8 cellular contexts compared by ENCODE assay signal in the genomic region with DNA sequence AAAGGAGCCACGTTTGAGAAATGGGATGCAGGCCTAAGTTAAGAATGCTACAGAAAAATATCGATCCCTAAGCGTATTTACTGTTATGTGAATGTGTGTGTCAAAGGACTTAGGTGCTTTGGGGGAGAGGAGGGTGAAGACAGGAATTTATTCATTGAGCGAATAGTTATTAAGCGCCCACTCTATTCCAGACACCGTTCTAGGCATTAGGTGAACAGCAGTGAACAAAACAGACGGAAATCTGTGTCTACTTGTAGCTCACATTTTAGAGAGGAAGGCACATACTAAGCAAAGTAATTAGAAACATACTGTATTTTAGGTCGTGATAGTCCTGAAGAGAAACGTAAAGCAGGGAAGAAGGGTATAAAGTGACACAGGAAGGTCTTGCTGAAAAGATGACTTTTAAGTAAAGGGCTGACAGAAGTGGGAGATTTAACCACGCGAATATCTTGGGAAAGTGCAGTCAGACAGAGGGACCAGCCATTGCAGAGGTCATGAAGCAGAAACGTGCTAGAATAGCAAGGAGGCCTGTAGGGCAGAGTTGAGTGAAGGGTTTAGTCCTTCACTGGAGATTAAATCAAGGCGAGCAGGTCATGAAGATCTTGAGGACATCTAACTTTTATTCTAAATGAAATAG. TPM values are rescaled to one million over a fixed set of nuclear protein-coding genes. Genes with fewer than 3 reads are reported as not detected.
A peak's percentile ranks its signal among the peaks of the same experiment; 100 is the strongest.
DNase-seq lines count a peak whose midpoint lies in the region; ATAC-seq and TF ChIP-seq lines count a peak whose summit lies in the region.

No MANE protein-coding gene starts in this region.

- H3K4me3 ChIP-seq in gastroesophageal sphincter = peak overlapping the region; percentile 86 to 94

- no peak for TF ChIP-seq CTCF in 22Rv1 (IDR thresholded peaks at IDR 0.05)
- TF ChIP-seq CTCF in gastroesophageal sphincter (IDR thresholded peaks at IDR 0.05) = no peak

- ATAC-seq in GM21526 (IDR thresholded peaks at IDR 0.05; ENCODE audit: low FRiP score, unreplicated experiment) (peak; percentile 3), gastroesophageal sphincter (no peak)

- H3K27ac ChIP-seq in 22Rv1 = peak overlapping the region; percentile 93
- H3K27ac ChIP-seq in gastroesophageal sphincter = peak overlapping the region; percentile 93 to 95 (median 95)
- H3K27ac ChIP-seq in substantia nigra (ENCODE audit: low read depth, low read length, poor library complexity, severe bottlenecking) = peak overlapping the region; percentile 91

- no peak for TF ChIP-seq POLR2A in gastroesophageal sphincter (IDR thresholded peaks at IDR 0.05)

- H3K9me3 Mint-ChIP-seq in activated CD4-positive, alpha-beta memory T cell treated with anti-CD3 and anti-CD28 coated beads for 36 hours = peaks cover 4% of the 10 kb centered on the region

- H3K4me1 ChIP-seq in gastroesophageal sphincter = peaks cover 7 to 65% (median 10%) of the 10 kb centered on the region in 3 donors

- DNase-seq in OCI-M2 (lab: John Stamatoyannopoulos, UW; ENCODE audit: unreplicated experiment) = peak; percentile 51
- peak in 2 of 49 donors; percentile 0 to 3 for DNase-seq in substantia nigra (lab: John Stamatoyannopoulos, UW)
- DNase-seq in activated gamma-delta T cell (lab: John Stamatoyannopoulos, UW) = no peak
- no peak for DNase-seq in AG08396 (ENCODE audit: low spot score)
- no peak for DNase-seq in activated CD4-positive, alpha-beta memory T cell treated with anti-CD3 and anti-CD28 coated beads for 36 hours

- H3K4me3 Mint-ChIP-seq in activated CD4-positive, alpha-beta memory T cell treated with anti-CD3 and anti-CD28 coated beads for 36 hours = no peak overlapping the region

- POLR2A ChIA-PET in activated CD4-positive, alpha-beta memory T cell treated with anti-CD3 and anti-CD28 coated beads for 36 hours (lab: Charles Lee) = no interaction called here

- peaks cover 14% of the 10 kb centered on the region for H3K36me3 Mint-ChIP-seq in activated CD4-positive, alpha-beta memory T cell treated with anti-CD3 and anti-CD28 coated beads for 36 hours

- peaks cover 47% of the 10 kb centered on the region for H3K4me1 Mint-ChIP-seq in activated CD4-positive, alpha-beta memory T cell treated with anti-CD3 and anti-CD28 coated beads for 36 hours (ENCODE audit: low read depth)

- H3K27me3 ChIP-seq in gastroesophageal sphincter = no peaks in the 10 kb centered on the region

- no peak overlapping the region for H3K27ac Mint-ChIP-seq in activated CD4-positive, alpha-beta memory T cell treated with anti-CD3 and anti-CD28 coated beads for 36 hours

- WGBS in gastroesophageal sphincter (ENCODE audit: low coverage in 1 of 2), 2 donors = 6 to 14% methylated on average over 12 to 13 of the region's 13 CpGs

- CTCF ChIA-PET in activated CD4-positive, alpha-beta memory T cell treated with anti-CD3 and anti-CD28 coated beads for 36 hours (lab: Charles Lee) = no interaction called here

- TF ChIP-seq EP300 in gastroesophageal sphincter (IDR thresholded peaks at IDR 0.05) = no peak

- intact Hi-C loops in activated CD4-positive, alpha-beta memory T cell treated with anti-CD3 and anti-CD28 coated beads for 36 hours (cut with micrococcal nuclease) = loop anchor here (1.0 to 5.0 kb wide), 3 partner anchors 845 to 1403 kb away; a partner anchor contains a TSS

- H3K9me3 ChIP-seq in gastroesophageal sphincter = no peaks in the 10 kb centered on the region

- H3K27me3 Mint-ChIP-seq in activated CD4-positive, alpha-beta memory T cell treated with anti-CD3 and anti-CD28 coated beads for 36 hours = no peaks in the 10 kb centered on the region

- H3K36me3 ChIP-seq in gastroesophageal sphincter = peaks cover 0 to 12% of the 10 kb centered on the region in 2 donors

RNA-seq across cellular contexts. Expression of a gene that starts 0.5 kb away (rescaled TPM):
- 10 to 100 TPM; 29.7 to 34.7 (median 33.2) TPM for total RNA-seq in gastroesophageal sphincter
- total RNA-seq in activated CD4-positive, alpha-beta memory T cell treated with anti-CD3 and anti-CD28 coated beads for 36 hours = 10 to 100 TPM; 59.2 to 60.1 TPM

RNA-seq across cellular contexts. Expression of a gene that starts 0.9 kb away (rescaled TPM):
- total RNA-seq in gastroesophageal sphincter = 10 to 100 TPM; 18.9 to 42.0 (median 20.9) TPM
- total RNA-seq in activated CD4-positive, alpha-beta memory T cell treated with anti-CD3 and anti-CD28 coated beads for 36 hours = 10 to 100 TPM; 20.2 to 22.0 TPM

RNA-seq across cellular contexts. Expression of a gene that starts 51.7 kb away (rescaled TPM):
- total RNA-seq in gastroesophageal sphincter = not detected
- not detected for total RNA-seq in activated CD4-positive, alpha-beta memory T cell treated with anti-CD3 and anti-CD28 coated beads for 36 hours
